ENCODE assay signal across 9 cellular contexts in genomic region chr6:52966101-52966500, GRCh38. TPM values are rescaled to one million over a fixed set of nuclear protein-coding genes. Genes with fewer than 3 reads are reported as not detected.
"Had no signal": no experiment of that assay in that cellular context is flagged by ENCODE, and none has a peak within 500 bp of the region (broad histone marks: within the 10 kb centered on the region; RNA-seq: fewer than 3 reads in every experiment).

No MANE protein-coding gene starts in this region.

- H3K36me3 Mint-ChIP-seq: IgD-negative memory B cell had no signal

- H3K27me3 Mint-ChIP-seq: IgD-negative memory B cell had no signal

- ATAC-seq: GM23338, HepG2 had no signal

- DNase-seq: H9, HCEC 1CT, KBM-7 had no signal

- H3K4me3 Mint-ChIP-seq: GM23338, H9, IgD-negative memory B cell had no signal

- H3K27ac ChIP-seq: HL-60 had no signal

- H3K27ac Mint-ChIP-seq: GM23338, H9, IgD-negative memory B cell had no signal

- H3K9me3 Mint-ChIP-seq: IgD-negative memory B cell had no signal

- H3K4me3 ChIP-seq: GM23338 had no signal

- H3K4me1 Mint-ChIP-seq: IgD-negative memory B cell had no signal

- H3K4me2 ChIP-seq: GM23338 had no signal

RNA-seq across cellular contexts. Expression of gene GSTA4, which starts 29.0 kb away (rescaled TPM):
- total RNA-seq: HT1080 had no signal

RNA-seq across cellular contexts. Expression of gene GSTA3, which starts 56.6 kb away (rescaled TPM):
- total RNA-seq: GM23338, H1, H9, HepG2, HT1080 had no signal
- polyA plus RNA-seq: GM23338, H1, HepG2, IgD-negative memory B cell had no signal
